ENCODE assay signal across 11 cellular contexts in genomic region chr1:15916417-15916816, GRCh38. TPM values are rescaled to one million over a fixed set of nuclear protein-coding genes. Genes with fewer than 3 reads are reported as not detected.
A peak's percentile ranks its signal among the peaks of the same experiment; 100 is the strongest.
DNase-seq lines count a peak whose midpoint lies in the region; ATAC-seq and TF ChIP-seq lines count a peak whose summit lies in the region.
"Had no signal": no experiment of that assay in that cellular context is flagged by ENCODE, and none has a peak within 500 bp of the region (broad histone marks: within the 10 kb centered on the region; RNA-seq: fewer than 3 reads in every experiment).

No MANE protein-coding gene starts in this region.

- peaks cover 3% of the 10 kb centered on the region for H3K4me1 ChIP-seq in fibroblast of lung (ENCODE audit: control insufficient read depth, extremely low read depth, insufficient read depth, low read length)
- no peaks in the 10 kb centered on the region for H3K4me1 ChIP-seq in trophoblast cell (ENCODE audit: control insufficient read depth in 1 of 2, insufficient read depth in 2 of 2, low read length in 2 of 2)
- H3K4me1 ChIP-seq: BE2C had no signal

- H3K23ac ChIP-seq in trophoblast cell (ENCODE audit: low read length), result no peak overlapping the region

- no peak overlapping the region for H2BK12ac ChIP-seq in trophoblast cell (ENCODE audit: low read length)

- H4K20me1 ChIP-seq in fibroblast of lung (ENCODE audit: control insufficient read depth, extremely low read depth, insufficient read depth, low read length), result no peaks in the 10 kb centered on the region

- peaks cover 40% of the 10 kb centered on the region for H3K36me3 Mint-ChIP-seq in activated T-cell treated with anti-CD3 and anti-CD28 coated beads, Interleukin-2, amount 50 U/mL, for 4 hours (ENCODE audit: insufficient read depth)

- no peak overlapping the region for H3K4ac ChIP-seq in trophoblast cell (ENCODE audit: low read depth, low read length)

- DNase-seq in activated T-cell treated with anti-CD3 and anti-CD28 coated beads, Interleukin-2, amount 50 U/mL, for 4 hours, result no peak
- DNase-seq in activated T-cell treated with anti-CD3 and anti-CD28 coated beads for 4 hours (no peak), SK-N-MC (ENCODE audit: low read depth, low spot score) (no peak), fibroblast of lung (ENCODE audit: low read depth in 2 of 2) (peak; percentile 18 to 23), trophoblast cell (no peak), T-helper 9 cell (no peak)
- DNase-seq in stimulated activated naive CD8-positive, alpha-beta T cell treated with anti-CD3 and anti-CD28 coated beads, Interleukin-15, amount 100 ng/mL, for 72 hours, result no peak
- DNase-seq: BE2C, cerebellar nuclear complex had no signal

- H3K36me3 ChIP-seq in SK-N-MC (ENCODE audit: insufficient read depth, low read length) (peaks cover 77% of the 10 kb centered on the region), fibroblast of lung (ENCODE audit: control insufficient read depth, insufficient read depth, low read length) (no peaks in the 10 kb centered on the region), trophoblast cell (ENCODE audit: control insufficient read depth in 1 of 2, insufficient read depth in 2 of 2, low read length in 2 of 2) (peaks cover 13 to 14% of the 10 kb centered on the region in 2 experiments)

- no peak overlapping the region for H3K18ac ChIP-seq in trophoblast cell (ENCODE audit: low read length)

- no peak overlapping the region for H3K14ac ChIP-seq in trophoblast cell (ENCODE audit: low read length)

- H3K9me3 ChIP-seq in SK-N-MC (ENCODE audit: low read depth, low read length) (no peaks in the 10 kb centered on the region; the same call in 1 of the 2 replicates), fibroblast of lung (ENCODE audit: control insufficient read depth, insufficient read depth, low read depth, low read length) (no peaks in the 10 kb centered on the region), trophoblast cell (ENCODE audit: insufficient read depth, low read depth, low read length) (no peaks in the 10 kb centered on the region)
- H3K9me3 ChIP-seq: BE2C, tibial nerve had no signal

- WGBS in trophoblast cell (ENCODE audit: extremely low coverage, insufficient coverage, insufficient read length), result no CpG with 5 or more reads among the region's 4 CpGs

- H2BK5ac ChIP-seq in trophoblast cell (ENCODE audit: low read depth, low read length, poor library complexity), result no peak overlapping the region

- H3K79me2 ChIP-seq in fibroblast of lung (ENCODE audit: control insufficient read depth, insufficient read depth, low read length) (peaks cover 4% of the 10 kb centered on the region), trophoblast cell (ENCODE audit: control insufficient read depth, insufficient read depth, low read length, poor library complexity) (no peaks in the 10 kb centered on the region)

- H3K9ac ChIP-seq in SK-N-MC (ENCODE audit: insufficient read length) (no peak overlapping the region), fibroblast of lung (ENCODE audit: insufficient read depth, low read length) (no peak overlapping the region), trophoblast cell (ENCODE audit: low read length) (no peak overlapping the region)

- H3K27me3 ChIP-seq in fibroblast of lung (ENCODE audit: control insufficient read depth, insufficient read depth, low read length) (no peaks in the 10 kb centered on the region), trophoblast cell (ENCODE audit: insufficient read depth, low read length) (no peaks in the 10 kb centered on the region)
- H3K27me3 ChIP-seq: BE2C, tibial nerve had no signal

- H2BK120ac ChIP-seq in trophoblast cell (ENCODE audit: insufficient read depth, low read length, poor library complexity), result no peak overlapping the region

- peaks cover 41% of the 10 kb centered on the region for H3K4me1 Mint-ChIP-seq in activated T-cell treated with anti-CD3 and anti-CD28 coated beads, Interleukin-2, amount 50 U/mL, for 4 hours (ENCODE audit: low read depth)
- H3K4me1 Mint-ChIP-seq in stimulated activated naive CD8-positive, alpha-beta T cell treated with anti-CD3 and anti-CD28 coated beads, Interleukin-15, amount 100 ng/mL, for 72 hours, result peaks cover 64% of the 10 kb centered on the region

- no peak overlapping the region for H2AFZ ChIP-seq in fibroblast of lung (ENCODE audit: low read length)
- no peak overlapping the region for H2AFZ ChIP-seq in trophoblast cell (ENCODE audit: insufficient read depth, low read length, poor library complexity)

- peaks cover 2% of the 10 kb centered on the region for H3K79me1 ChIP-seq in trophoblast cell (ENCODE audit: low read length)

- no peak for TF ChIP-seq CTCF in fibroblast of lung (conservative IDR thresholded peaks at IDR 0.05 in 1 of 2, IDR thresholded peaks at IDR 0.05 in 1 of 2; ENCODE audit: low read depth in 1 of 2, low read length in 2 of 2)

- H3K4me2 ChIP-seq in fibroblast of lung (ENCODE audit: extremely low read depth, insufficient read depth, low read length), result peak overlapping the region; percentile 83
- no peak overlapping the region for H3K4me2 ChIP-seq in trophoblast cell (ENCODE audit: low read length)

- peak in 1 of 2 donors; percentile 29 for ATAC-seq in activated T-cell treated with anti-CD3 and anti-CD28 coated beads, Interleukin-2, amount 50 U/mL, for 4 hours
- ATAC-seq in stimulated activated naive CD8-positive, alpha-beta T cell treated with anti-CD3 and anti-CD28 coated beads, Interleukin-15, amount 100 ng/mL, for 72 hours, result no peak
- ATAC-seq in HG03025 (IDR thresholded peaks at IDR 0.05; ENCODE audit: low FRiP score, unreplicated experiment), result no peak

- H3K4me3 ChIP-seq in SK-N-MC (no peak overlapping the region), fibroblast of lung (replicated peaks in 1 of 4; ENCODE audit: control extremely low read depth in 1 of 4, insufficient read depth in 1 of 4, low read depth in 3 of 4, low read length in 4 of 4) (peak overlapping the region in 1 of 4 experiments; percentile 30), trophoblast cell (ENCODE audit: low read depth, low read length) (no peak overlapping the region)
- H3K4me3 ChIP-seq: tibial nerve had no signal

- H2AK5ac ChIP-seq in trophoblast cell (ENCODE audit: low read length), result no peak overlapping the region

- no peaks in the 10 kb centered on the region for H3K9me3 Mint-ChIP-seq in activated T-cell treated with anti-CD3 and anti-CD28 coated beads, Interleukin-2, amount 50 U/mL, for 4 hours
- H3K9me3 Mint-ChIP-seq in stimulated activated naive CD8-positive, alpha-beta T cell treated with anti-CD3 and anti-CD28 coated beads, Interleukin-15, amount 100 ng/mL, for 72 hours, result no peaks in the 10 kb centered on the region

- no peak overlapping the region for H4K91ac ChIP-seq in trophoblast cell (ENCODE audit: low read depth, low read length)

- H3K27me3 Mint-ChIP-seq in activated T-cell treated with anti-CD3 and anti-CD28 coated beads, Interleukin-2, amount 50 U/mL, for 4 hours (ENCODE audit: low read depth), result no peaks in the 10 kb centered on the region
- H3K27me3 Mint-ChIP-seq in stimulated activated naive CD8-positive, alpha-beta T cell treated with anti-CD3 and anti-CD28 coated beads, Interleukin-15, amount 100 ng/mL, for 72 hours, result no peaks in the 10 kb centered on the region

- no peak overlapping the region for H3K27ac Mint-ChIP-seq in stimulated activated naive CD8-positive, alpha-beta T cell treated with anti-CD3 and anti-CD28 coated beads, Interleukin-15, amount 100 ng/mL, for 72 hours

- peak overlapping the region; percentile 57 for H3K4me3 Mint-ChIP-seq in activated T-cell treated with anti-CD3 and anti-CD28 coated beads, Interleukin-2, amount 50 U/mL, for 4 hours
- H3K4me3 Mint-ChIP-seq in stimulated activated naive CD8-positive, alpha-beta T cell treated with anti-CD3 and anti-CD28 coated beads, Interleukin-15, amount 100 ng/mL, for 72 hours, result peak overlapping the region; percentile 55 to 76

- no peak overlapping the region for H4K8ac ChIP-seq in trophoblast cell (ENCODE audit: low read depth, low read length)

- peak overlapping the region; percentile 11; the same call in 1 of the 2 replicates for H3K27ac ChIP-seq in SK-N-MC
- peak overlapping the region; percentile 6 for H3K27ac ChIP-seq in fibroblast of lung (ENCODE audit: insufficient read depth, low read length)
- H3K27ac ChIP-seq in trophoblast cell (ENCODE audit: low read depth, low read length), result no peak overlapping the region

- no peak overlapping the region for H4K12ac ChIP-seq in trophoblast cell (ENCODE audit: low read depth, low read length)

RNA-seq across cellular contexts. Expression of gene ZBTB17, which starts 59.5 kb away (rescaled TPM):
- total RNA-seq in activated T-cell treated with anti-CD3 and anti-CD28 coated beads, Interleukin-2, amount 50 U/mL, for 4 hours, result 10 to 100 TPM; 74.2 to 86.9 (median 81.1) TPM
- 46.0 and 54.3 TPM in 2 replicates for total RNA-seq in fibroblast of lung
- polyA plus RNA-seq in fibroblast of lung, result 12.6 and 20.4 TPM in 2 replicates
- polyA plus RNA-seq in fibroblast of lung (2012), result 15.0 and 24.3 TPM in 2 replicates
- polyA minus RNA-seq in fibroblast of lung (ENCODE audit: low replicate concordance), result 34.1 and 76.0 TPM in 2 replicates
- polyA plus RNA-seq in trophoblast cell (2013), result 28.3 and 29.2 TPM in 2 replicates

Comparison
In these comparisons a context has a peak if more than half of its experiments do, and no peak if none do; other contexts are left out.
1. DNase-seq: peak in fibroblast of lung (2 of 2); none in activated T-cell treated with anti-CD3 and anti-CD28 coated beads, Interleukin-2, amount 50 U/mL, for 4 hours (single experiment), activated T-cell treated with anti-CD3 and anti-CD28 coated beads for 4 hours (single experiment), SK-N-MC (single experiment), stimulated activated naive CD8-positive, alpha-beta T cell treated with anti-CD3 and anti-CD28 coated beads, Interleukin-15, amount 100 ng/mL, for 72 hours (0 of 2), trophoblast cell (0 of 2) and T-helper 9 cell (single experiment).